20 cellular contexts compared by ENCODE assay signal in genomic region chr3:124300416-124300815, GRCh38.
A peak's percentile ranks its signal among the peaks of the same experiment; 100 is the strongest.
DNase-seq lines count a peak whose midpoint lies in the region; ATAC-seq and TF ChIP-seq lines count a peak whose summit lies in the region.
"Had no signal": no experiment of that assay in that cellular context is flagged by ENCODE, and none has a peak within 500 bp of the region (broad histone marks: within the 10 kb centered on the region; RNA-seq: fewer than 3 reads in every experiment).

No MANE protein-coding gene starts in this region.

- H3K36me3 ChIP-seq in left ventricle myocardium inferior, result peaks cover 5% of the 10 kb centered on the region
- H3K36me3 ChIP-seq in neuronal stem cell (replicated peaks in 1 of 2; ENCODE audit: control insufficient read depth in 2 of 2, insufficient read depth in 2 of 2, low read length in 2 of 2), result peaks cover 0 to 2% of the 10 kb centered on the region in 2 donors
- H3K36me3 ChIP-seq: MG63 had no signal

- H3K14ac ChIP-seq in neuronal stem cell (ENCODE audit: low read length), result no peak overlapping the region

- no peaks in the 10 kb centered on the region for H3K79me1 ChIP-seq in neuronal stem cell (ENCODE audit: low read depth, low read length)

- ATAC-seq in left ventricle myocardium superior, result peak; percentile 68
- no peak for ATAC-seq in GM21825 (IDR thresholded peaks at IDR 0.05; ENCODE audit: unreplicated experiment)

- no peak overlapping the region for H2BK12ac ChIP-seq in neuronal stem cell (ENCODE audit: low read length)

- no peak overlapping the region for H3K4ac ChIP-seq in neuronal stem cell (ENCODE audit: low read length)

- H3K18ac ChIP-seq in neuronal stem cell (ENCODE audit: low read length), result peak overlapping the region; percentile 17

- no peak overlapping the region for H2BK5ac ChIP-seq in neuronal stem cell (ENCODE audit: low read length)

- WGBS in neuronal stem cell (ENCODE audit: extremely low coverage in 2 of 2, insufficient read length in 2 of 2, insufficient replicate concordance in 1 of 2), 2 donors, result no CpG with 5 or more reads among the region's 4 CpGs

- H3K9me3 ChIP-seq in left ventricle myocardium inferior (replicated peaks) (peaks cover 5% of the 10 kb centered on the region), neuronal stem cell (replicated peaks in 1 of 2; ENCODE audit: control insufficient read depth in 2 of 2, insufficient read depth in 1 of 2, low read depth in 1 of 2, low read length in 2 of 2) (no peaks in the 10 kb centered on the region)
- H3K9me3 ChIP-seq: MG63 had no signal

- no peak overlapping the region for H3K4me2 ChIP-seq in neuronal stem cell (ENCODE audit: insufficient read depth, low read length, poor library complexity, severe bottlenecking)
- H3K4me2 ChIP-seq: PC-9 had no signal

- no peak overlapping the region for H2BK15ac ChIP-seq in neuronal stem cell (ENCODE audit: low read length)

- no peak overlapping the region for H3K4me3 Mint-ChIP-seq in brain
- H3K4me3 Mint-ChIP-seq in activated T-helper 1 cell treated with anti-CD3 and anti-CD28 coated beads, Interleukin-12 subunit alpha, Interleukin-12 subunit beta, Interleukin-2, Interleukin-4 antibody, amounts not matched to agents 30 ng/mL and 10 ng/mL and 1 ng/mL, durations not matched to agents 14 hours and 24 hours and 36 hours, result no peak overlapping the region
- H3K4me3 Mint-ChIP-seq: B cell, H9, HFFc6 had no signal

- H2AK5ac ChIP-seq in neuronal stem cell (ENCODE audit: low read depth, low read length), result no peak overlapping the region

- peak overlapping the region in 3 of 5 experiments; percentile 42 to 79 (median 72) for H3K27ac Mint-ChIP-seq in brain
- no peak overlapping the region for H3K27ac Mint-ChIP-seq in activated T-helper 1 cell treated with anti-CD3 and anti-CD28 coated beads, Interleukin-12 subunit alpha, Interleukin-12 subunit beta, Interleukin-2, Interleukin-4 antibody, amounts not matched to agents 30 ng/mL and 10 ng/mL and 1 ng/mL, durations not matched to agents 14 hours and 24 hours and 36 hours
- H3K27ac Mint-ChIP-seq: B cell, H9, HFFc6 had no signal

- H3K27me3 ChIP-seq in left ventricle myocardium inferior (ENCODE audit: low read depth) (no peaks in the 10 kb centered on the region), neuronal stem cell (ENCODE audit: control insufficient read depth in 3 of 3, insufficient read depth in 3 of 3, low read depth in 1 of 3, low read length in 3 of 3) (no peaks in the 10 kb centered on the region)

- peaks cover 20% of the 10 kb centered on the region for H3K36me3 Mint-ChIP-seq in brain
- no peaks in the 10 kb centered on the region for H3K36me3 Mint-ChIP-seq in activated T-helper 1 cell treated with anti-CD3 and anti-CD28 coated beads, Interleukin-12 subunit alpha, Interleukin-12 subunit beta, Interleukin-2, Interleukin-4 antibody, amounts not matched to agents 30 ng/mL and 10 ng/mL and 1 ng/mL, durations not matched to agents 14 hours and 24 hours and 36 hours (ENCODE audit: low read depth)

- intact Hi-C loops in left ventricle myocardium superior (cut with micrococcal nuclease), result no loop called here
- intact Hi-C loops in left ventricle myocardium inferior (cut with micrococcal nuclease), result no loop called here
- intact Hi-C loops in activated T-helper 1 cell treated with anti-CD3 and anti-CD28 coated beads, Interleukin-12 subunit alpha, Interleukin-12 subunit beta, Interleukin-2, Interleukin-4 antibody, amounts not matched to agents 30 ng/mL and 10 ng/mL and 1 ng/mL, durations not matched to agents 14 hours and 24 hours and 36 hours (cut with micrococcal nuclease), result no loop called here

- peaks cover 32% of the 10 kb centered on the region for H3K4me1 ChIP-seq in left ventricle myocardium inferior
- H3K4me1 ChIP-seq in neuronal stem cell (ENCODE audit: control insufficient read depth in 2 of 2, insufficient read depth in 1 of 2, low read depth in 1 of 2, low read length in 2 of 2), result peaks cover 0 to 19% of the 10 kb centered on the region in 2 donors

- H2AFZ ChIP-seq in neuronal stem cell (ENCODE audit: low read length), result no peak overlapping the region
- H2AFZ ChIP-seq: PC-9 had no signal

- no peak overlapping the region for H4K8ac ChIP-seq in neuronal stem cell (ENCODE audit: low read depth, low read length)

- H3K23ac ChIP-seq in neuronal stem cell (ENCODE audit: low read depth, low read length, poor library complexity), result no peak overlapping the region

- no peaks in the 10 kb centered on the region for H3K27me3 Mint-ChIP-seq in brain
- peaks cover 6% of the 10 kb centered on the region for H3K27me3 Mint-ChIP-seq in activated T-helper 1 cell treated with anti-CD3 and anti-CD28 coated beads, Interleukin-12 subunit alpha, Interleukin-12 subunit beta, Interleukin-2, Interleukin-4 antibody, amounts not matched to agents 30 ng/mL and 10 ng/mL and 1 ng/mL, durations not matched to agents 14 hours and 24 hours and 36 hours (ENCODE audit: insufficient read depth)

- no peak overlapping the region for H3K9ac ChIP-seq in neuronal stem cell (ENCODE audit: low read depth, low read length, poor library complexity)

- H3K4me3 ChIP-seq in left ventricle myocardium inferior (no peak overlapping the region), neuronal stem cell (ENCODE audit: low read length in 2 of 2) (no peak overlapping the region)
- H3K4me3 ChIP-seq: MG63, PC-9 had no signal

- no peak for TF ChIP-seq CTCF in left ventricle myocardium inferior (IDR thresholded peaks at IDR 0.05; ENCODE audit: borderline replicate concordance)
- TF ChIP-seq CTCF in brain (conservative IDR thresholded peaks at IDR 0.05), result no peak

- DNase-seq in left ventricle myocardium superior, result no peak
- DNase-seq in left ventricle myocardium inferior, result no peak
- DNase-seq in neuronal stem cell (ENCODE audit: low spot score), result no peak
- DNase-seq in HCEC 1CT, result no peak
- DNase-seq in activated T-helper 1 cell treated with anti-CD3 and anti-CD28 coated beads, Interleukin-12 subunit alpha, Interleukin-12 subunit beta, Interleukin-2, Interleukin-4 antibody, amounts not matched to agents 30 ng/mL and 10 ng/mL and 1 ng/mL, durations not matched to agents 14 hours and 24 hours and 36 hours (ENCODE audit: low spot score), result no peak
- DNase-seq: Calu3, DND-41, H9, HFFc6, KBM-7, MG63, NCI-H2029, NCI-H446, NCI-H524 treated with DMSO at 0.1 percent for 48 hours, NCI-H774, PC-9, SHP77 treated with DMSO at 0.1 percent for 48 hours had no signal

- H3K27ac ChIP-seq in left ventricle myocardium inferior (replicated peaks) (no peak overlapping the region), neuronal stem cell (replicated peaks; ENCODE audit: low read length) (no peak overlapping the region)
- H3K27ac ChIP-seq: PC-9 had no signal

- peaks cover 4 to 12% (median 6%) of the 10 kb centered on the region in 5 experiments for H3K9me3 Mint-ChIP-seq in brain
- no peaks in the 10 kb centered on the region for H3K9me3 Mint-ChIP-seq in activated T-helper 1 cell treated with anti-CD3 and anti-CD28 coated beads, Interleukin-12 subunit alpha, Interleukin-12 subunit beta, Interleukin-2, Interleukin-4 antibody, amounts not matched to agents 30 ng/mL and 10 ng/mL and 1 ng/mL, durations not matched to agents 14 hours and 24 hours and 36 hours
- H3K9me3 Mint-ChIP-seq: H9, HFFc6 had no signal

- H3K4me1 Mint-ChIP-seq in brain, result peaks cover 76% of the 10 kb centered on the region
- no peaks in the 10 kb centered on the region for H3K4me1 Mint-ChIP-seq in activated T-helper 1 cell treated with anti-CD3 and anti-CD28 coated beads, Interleukin-12 subunit alpha, Interleukin-12 subunit beta, Interleukin-2, Interleukin-4 antibody, amounts not matched to agents 30 ng/mL and 10 ng/mL and 1 ng/mL, durations not matched to agents 14 hours and 24 hours and 36 hours (ENCODE audit: low read depth)

- H4K91ac ChIP-seq in neuronal stem cell (ENCODE audit: low read depth, low read length, poor library complexity), result no peak overlapping the region

- no peak overlapping the region for H2BK120ac ChIP-seq in neuronal stem cell (ENCODE audit: low read depth, low read length)
